In the genomic region with DNA sequence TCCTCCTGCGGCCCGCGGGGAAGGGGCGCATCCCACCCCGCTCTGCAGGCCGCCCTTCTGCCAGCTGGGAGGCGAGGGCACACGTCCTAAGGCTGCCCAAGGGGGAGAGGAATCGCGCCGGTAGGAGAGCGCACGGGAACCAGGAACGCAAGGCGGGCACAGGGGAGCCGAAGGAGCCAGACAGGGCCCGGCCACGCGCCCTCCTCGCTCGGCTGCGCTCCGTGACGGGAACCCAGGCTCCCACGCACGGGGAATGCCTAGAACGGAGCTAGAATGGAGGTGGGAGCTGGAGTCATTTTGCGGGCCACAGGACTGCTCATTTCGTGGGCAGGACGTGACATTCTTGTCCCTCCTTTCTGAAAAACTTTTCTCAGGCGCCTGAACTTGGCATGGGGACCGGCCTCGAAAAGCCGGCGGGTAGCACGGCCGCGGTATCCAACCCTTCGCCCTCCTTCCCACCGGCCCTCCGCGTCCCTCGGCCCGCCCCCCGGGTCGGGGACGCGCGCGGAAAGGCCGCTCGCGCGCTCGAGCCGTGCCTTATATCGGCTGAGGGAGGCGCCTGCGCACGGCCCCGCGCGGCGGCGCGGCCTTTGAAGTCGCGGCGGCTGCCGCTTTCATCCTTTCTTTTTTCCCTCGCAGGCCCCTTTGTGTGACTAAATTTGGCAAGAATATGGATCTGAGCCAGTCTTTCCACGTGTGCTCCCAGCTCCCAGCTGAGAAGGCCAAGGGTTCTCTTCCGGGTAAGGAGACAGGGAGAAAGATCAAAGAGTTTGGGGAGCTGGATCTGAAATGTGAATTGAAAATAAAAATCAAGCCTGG, we compare ENCODE assay signal across 1 cellular context.
TF ChIP-seq lines count a peak whose summit lies in the region.

No MANE protein-coding gene starts in this region.

TF ChIP-seq in GM23338, 12 proteins besides CTCF, POLR2A, EP300 and RAD21:
- TF ChIP-seq, protein P1, sequence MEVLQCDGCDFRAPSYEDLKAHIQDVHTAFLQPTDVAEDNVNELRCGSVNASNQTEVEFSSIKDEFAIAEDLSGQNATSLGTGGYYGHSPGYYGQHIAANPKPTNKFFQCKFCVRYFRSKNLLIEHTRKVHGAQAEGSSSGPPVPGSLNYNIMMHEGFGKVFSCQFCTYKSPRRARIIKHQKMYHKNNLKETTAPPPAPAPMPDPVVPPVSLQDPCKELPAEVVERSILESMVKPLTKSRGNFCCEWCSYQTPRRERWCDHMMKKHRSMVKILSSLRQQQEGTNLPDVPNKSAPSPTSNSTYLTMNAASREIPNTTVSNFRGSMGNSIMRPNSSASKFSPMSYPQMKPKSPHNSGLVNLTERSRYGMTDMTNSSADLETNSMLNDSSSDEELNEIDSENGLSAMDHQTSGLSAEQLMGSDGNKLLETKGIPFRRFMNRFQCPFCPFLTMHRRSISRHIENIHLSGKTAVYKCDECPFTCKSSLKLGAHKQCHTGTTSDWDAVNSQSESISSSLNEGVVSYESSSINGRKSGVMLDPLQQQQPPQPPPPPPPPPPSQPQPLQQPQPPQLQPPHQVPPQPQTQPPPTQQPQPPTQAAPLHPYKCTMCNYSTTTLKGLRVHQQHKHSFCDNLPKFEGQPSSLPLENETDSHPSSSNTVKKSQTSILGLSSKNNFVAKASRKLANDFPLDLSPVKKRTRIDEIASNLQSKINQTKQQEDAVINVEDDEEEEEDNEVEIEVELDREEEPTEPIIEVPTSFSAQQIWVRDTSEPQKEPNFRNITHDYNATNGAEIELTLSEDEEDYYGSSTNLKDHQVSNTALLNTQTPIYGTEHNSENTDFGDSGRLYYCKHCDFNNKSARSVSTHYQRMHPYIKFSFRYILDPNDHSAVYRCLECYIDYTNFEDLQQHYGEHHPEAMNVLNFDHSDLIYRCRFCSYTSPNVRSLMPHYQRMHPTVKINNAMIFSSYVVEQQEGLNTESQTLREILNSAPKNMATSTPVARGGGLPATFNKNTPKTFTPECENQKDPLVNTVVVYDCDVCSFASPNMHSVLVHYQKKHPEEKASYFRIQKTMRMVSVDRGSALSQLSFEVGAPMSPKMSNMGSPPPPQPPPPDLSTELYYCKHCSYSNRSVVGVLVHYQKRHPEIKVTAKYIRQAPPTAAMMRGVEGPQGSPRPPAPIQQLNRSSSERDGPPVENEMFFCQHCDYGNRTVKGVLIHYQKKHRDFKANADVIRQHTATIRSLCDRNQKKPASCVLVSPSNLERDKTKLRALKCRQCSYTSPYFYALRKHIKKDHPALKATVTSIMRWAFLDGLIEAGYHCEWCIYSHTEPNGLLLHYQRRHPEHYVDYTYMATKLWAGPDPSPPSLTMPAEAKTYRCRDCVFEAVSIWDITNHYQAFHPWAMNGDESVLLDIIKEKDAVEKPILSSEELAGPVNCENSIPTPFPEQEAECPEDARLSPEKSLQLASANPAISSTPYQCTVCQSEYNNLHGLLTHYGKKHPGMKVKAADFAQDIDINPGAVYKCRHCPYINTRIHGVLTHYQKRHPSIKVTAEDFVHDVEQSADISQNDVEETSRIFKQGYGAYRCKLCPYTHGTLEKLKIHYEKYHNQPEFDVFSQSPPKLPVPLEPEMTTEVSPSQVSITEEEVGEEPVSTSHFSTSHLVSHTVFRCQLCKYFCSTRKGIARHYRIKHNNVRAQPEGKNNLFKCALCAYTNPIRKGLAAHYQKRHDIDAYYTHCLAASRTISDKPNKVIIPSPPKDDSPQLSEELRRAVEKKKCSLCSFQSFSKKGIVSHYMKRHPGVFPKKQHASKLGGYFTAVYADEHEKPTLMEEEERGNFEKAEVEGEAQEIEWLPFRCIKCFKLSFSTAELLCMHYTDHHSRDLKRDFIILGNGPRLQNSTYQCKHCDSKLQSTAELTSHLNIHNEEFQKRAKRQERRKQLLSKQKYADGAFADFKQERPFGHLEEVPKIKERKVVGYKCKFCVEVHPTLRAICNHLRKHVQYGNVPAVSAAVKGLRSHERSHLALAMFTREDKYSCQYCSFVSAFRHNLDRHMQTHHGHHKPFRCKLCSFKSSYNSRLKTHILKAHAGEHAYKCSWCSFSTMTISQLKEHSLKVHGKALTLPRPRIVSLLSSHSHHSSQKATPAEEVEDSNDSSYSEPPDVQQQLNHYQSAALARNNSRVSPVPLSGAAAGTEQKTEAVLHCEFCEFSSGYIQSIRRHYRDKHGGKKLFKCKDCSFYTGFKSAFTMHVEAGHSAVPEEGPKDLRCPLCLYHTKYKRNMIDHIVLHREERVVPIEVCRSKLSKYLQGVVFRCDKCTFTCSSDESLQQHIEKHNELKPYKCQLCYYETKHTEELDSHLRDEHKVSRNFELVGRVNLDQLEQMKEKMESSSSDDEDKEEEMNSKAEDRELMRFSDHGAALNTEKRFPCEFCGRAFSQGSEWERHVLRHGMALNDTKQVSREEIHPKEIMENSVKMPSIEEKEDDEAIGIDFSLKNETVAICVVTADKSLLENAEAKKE (CRISPR knock-in tag; IDR thresholded peaks at IDR 0.05), result no peak
- TF ChIP-seq NANOG (IDR thresholded peaks at IDR 0.05; ENCODE audit: borderline replicate concordance) (no peak), EZH2 (IDR thresholded peaks at IDR 0.05; ENCODE audit: low read depth, unreplicated experiment) (no peak), EZH2phosphoT487 (IDR thresholded peaks at IDR 0.05; ENCODE audit: unreplicated experiment) (no peak), ZNF114 (CRISPR knock-in tag; IDR thresholded peaks at IDR 0.05) (no peak), POLR2AphosphoS5 (IDR thresholded peaks at IDR 0.05; ENCODE audit: low read depth) (no peak), JUNB (IDR thresholded peaks at IDR 0.05; ENCODE audit: unreplicated experiment) (no peak), CREB1 (CRISPR knock-in tag; IDR thresholded peaks at IDR 0.05; ENCODE audit: low read depth) (no peak), STAT1 (IDR thresholded peaks at IDR 0.05; ENCODE audit: unreplicated experiment) (no peak), ZNF331 (CRISPR knock-in tag; IDR thresholded peaks at IDR 0.05; ENCODE audit: low read depth) (no peak)
- TF ChIP-seq, protein P2, sequence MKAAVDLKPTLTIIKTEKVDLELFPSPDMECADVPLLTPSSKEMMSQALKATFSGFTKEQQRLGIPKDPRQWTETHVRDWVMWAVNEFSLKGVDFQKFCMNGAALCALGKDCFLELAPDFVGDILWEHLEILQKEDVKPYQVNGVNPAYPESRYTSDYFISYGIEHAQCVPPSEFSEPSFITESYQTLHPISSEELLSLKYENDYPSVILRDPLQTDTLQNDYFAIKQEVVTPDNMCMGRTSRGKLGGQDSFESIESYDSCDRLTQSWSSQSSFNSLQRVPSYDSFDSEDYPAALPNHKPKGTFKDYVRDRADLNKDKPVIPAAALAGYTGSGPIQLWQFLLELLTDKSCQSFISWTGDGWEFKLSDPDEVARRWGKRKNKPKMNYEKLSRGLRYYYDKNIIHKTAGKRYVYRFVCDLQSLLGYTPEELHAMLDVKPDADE (IDR thresholded peaks at IDR 0.05), result no peak
- TF ChIP-seq, protein P3, sequence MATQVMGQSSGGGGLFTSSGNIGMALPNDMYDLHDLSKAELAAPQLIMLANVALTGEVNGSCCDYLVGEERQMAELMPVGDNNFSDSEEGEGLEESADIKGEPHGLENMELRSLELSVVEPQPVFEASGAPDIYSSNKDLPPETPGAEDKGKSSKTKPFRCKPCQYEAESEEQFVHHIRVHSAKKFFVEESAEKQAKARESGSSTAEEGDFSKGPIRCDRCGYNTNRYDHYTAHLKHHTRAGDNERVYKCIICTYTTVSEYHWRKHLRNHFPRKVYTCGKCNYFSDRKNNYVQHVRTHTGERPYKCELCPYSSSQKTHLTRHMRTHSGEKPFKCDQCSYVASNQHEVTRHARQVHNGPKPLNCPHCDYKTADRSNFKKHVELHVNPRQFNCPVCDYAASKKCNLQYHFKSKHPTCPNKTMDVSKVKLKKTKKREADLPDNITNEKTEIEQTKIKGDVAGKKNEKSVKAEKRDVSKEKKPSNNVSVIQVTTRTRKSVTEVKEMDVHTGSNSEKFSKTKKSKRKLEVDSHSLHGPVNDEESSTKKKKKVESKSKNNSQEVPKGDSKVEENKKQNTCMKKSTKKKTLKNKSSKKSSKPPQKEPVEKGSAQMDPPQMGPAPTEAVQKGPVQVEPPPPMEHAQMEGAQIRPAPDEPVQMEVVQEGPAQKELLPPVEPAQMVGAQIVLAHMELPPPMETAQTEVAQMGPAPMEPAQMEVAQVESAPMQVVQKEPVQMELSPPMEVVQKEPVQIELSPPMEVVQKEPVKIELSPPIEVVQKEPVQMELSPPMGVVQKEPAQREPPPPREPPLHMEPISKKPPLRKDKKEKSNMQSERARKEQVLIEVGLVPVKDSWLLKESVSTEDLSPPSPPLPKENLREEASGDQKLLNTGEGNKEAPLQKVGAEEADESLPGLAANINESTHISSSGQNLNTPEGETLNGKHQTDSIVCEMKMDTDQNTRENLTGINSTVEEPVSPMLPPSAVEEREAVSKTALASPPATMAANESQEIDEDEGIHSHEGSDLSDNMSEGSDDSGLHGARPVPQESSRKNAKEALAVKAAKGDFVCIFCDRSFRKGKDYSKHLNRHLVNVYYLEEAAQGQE (IDR thresholded peaks at IDR 0.05; ENCODE audit: unreplicated experiment), result no peak
